Comparison of ENCODE assay signal across 23 cellular contexts in genomic region chr4:26866781-26867180, GRCh38. TPM values are rescaled to one million over a fixed set of nuclear protein-coding genes. Genes with fewer than 3 reads are reported as not detected.
DNase-seq lines count a peak whose midpoint lies in the region; ATAC-seq and TF ChIP-seq lines count a peak whose summit lies in the region.
"Had no signal": no experiment of that assay in that cellular context is flagged by ENCODE, and none has a peak within 500 bp of the region (broad histone marks: within the 10 kb centered on the region; RNA-seq: fewer than 3 reads in every experiment).

No MANE protein-coding gene starts in this region.

- peaks cover 61% of the 10 kb centered on the region for H3K4me1 Mint-ChIP-seq in activated CD4-positive, alpha-beta T cell treated with anti-CD3 and anti-CD28 coated beads, Interleukin-2, amount 10 ng/mL, durations not matched to agents 24 days and 14 days
- H3K4me1 Mint-ChIP-seq in CD4-positive, alpha-beta T cell (ENCODE audit: low read depth): peaks cover 76% of the 10 kb centered on the region
- H3K4me1 Mint-ChIP-seq in T-helper 2 cell treated with Interferon-gamma antibody and Interleukin-4, amounts not matched to agents 5 μg/mL and 100 μg/mL, for 36 hours (ENCODE audit: low read depth): peaks cover 53% of the 10 kb centered on the region
- peaks cover 83 to 100% of the 10 kb centered on the region in 2 donors for H3K4me1 Mint-ChIP-seq in immature natural killer cell

- no peak overlapping the region for H3K27ac ChIP-seq in CD4-positive, alpha-beta T cell (ENCODE audit: low read depth, low read length)
- H3K27ac ChIP-seq: cardiac muscle cell, neural progenitor cell, sigmoid colon had no signal

- no peaks in the 10 kb centered on the region for H3K9me3 ChIP-seq in CD4-positive, alpha-beta T cell (ENCODE audit: control insufficient read depth, low read length)
- H3K9me3 ChIP-seq: sigmoid colon had no signal

- peak overlapping the region; percentile 2 for H3K4me3 Mint-ChIP-seq in activated CD4-positive, alpha-beta T cell treated with anti-CD3 and anti-CD28 coated beads, Interleukin-2, amount 10 ng/mL, durations not matched to agents 24 days and 14 days
- H3K4me3 Mint-ChIP-seq in CD4-positive, alpha-beta T cell: peak overlapping the region; percentile 42
- peak overlapping the region; percentile 2 for H3K4me3 Mint-ChIP-seq in T-helper 2 cell treated with Interferon-gamma antibody and Interleukin-4, amounts not matched to agents 5 μg/mL and 100 μg/mL, for 36 hours
- H3K4me3 Mint-ChIP-seq in immature natural killer cell: peak overlapping the region; percentile 41 to 86 (median 69)
- H3K4me3 Mint-ChIP-seq: neural progenitor cell had no signal

- POLR2A ChIA-PET in CD4-positive, alpha-beta T cell (lab: Charles Lee): interaction anchor here (1.1 to 6.3 kb wide), 6 partner anchors 10 to 1007 kb away, joined by 3 to 41 read pairs (median 4); no protein-coding TSS in a partner anchor

- H3K9me3 Mint-ChIP-seq in activated CD4-positive, alpha-beta T cell treated with anti-CD3 and anti-CD28 coated beads, Interleukin-2, amount 10 ng/mL, durations not matched to agents 24 days and 14 days: no peaks in the 10 kb centered on the region
- no peaks in the 10 kb centered on the region for H3K9me3 Mint-ChIP-seq in CD4-positive, alpha-beta T cell
- no peaks in the 10 kb centered on the region for H3K9me3 Mint-ChIP-seq in T-helper 2 cell treated with Interferon-gamma antibody and Interleukin-4, amounts not matched to agents 5 μg/mL and 100 μg/mL, for 36 hours
- no peaks in the 10 kb centered on the region for H3K9me3 Mint-ChIP-seq in immature natural killer cell
- H3K9me3 Mint-ChIP-seq: neural progenitor cell had no signal

- intact Hi-C loops in activated CD4-positive, alpha-beta T cell treated with anti-CD3 and anti-CD28 coated beads, Interleukin-2, amount 10 ng/mL, durations not matched to agents 24 days and 14 days (cut with micrococcal nuclease): no loop called here
- intact Hi-C loops in CD4-positive, alpha-beta T cell (cut with DNase I, micrococcal nuclease): loop anchor here (5.0 to 10.0 kb wide), 5 partner anchors 48 to 1012 kb away; partner anchors contain the start of gene TBC1D19 (in 1 of the 2)

- DNase-seq in activated CD4-positive, alpha-beta T cell treated with anti-CD3 and anti-CD28 coated beads, Interleukin-2, amount 10 ng/mL, durations not matched to agents 24 days and 14 days: no peak
- DNase-seq in activated CD4-positive, alpha-beta T cell treated with anti-CD3 and anti-CD28 coated beads for 48 hours: no peak
- DNase-seq in CD4-positive, alpha-beta T cell: no peak
- no peak for DNase-seq in T-helper 2 cell treated with Interferon-gamma antibody and Interleukin-4, amounts not matched to agents 5 μg/mL and 100 μg/mL, for 36 hours (ENCODE audit: low spot score)
- DNase-seq in immature natural killer cell: peak; percentile 48 to 55 (median 55)
- no peak for DNase-seq in NCI-H345 treated with DMSO at 0.1 percent for 48 hours (lab: John Stamatoyannopoulos, UW; ENCODE audit: unreplicated experiment)
- no peak for DNase-seq in stimulated activated naive CD4-positive, alpha-beta T cell (lab: John Stamatoyannopoulos, UW)
- DNase-seq: activated CD4-positive, CD25-positive, alpha-beta regulatory T cell; activated effector memory CD4-positive, alpha-beta T cell treated with Interleukin-2 at 50 U/mL for 16 hours; amygdala; dermis blood vessel endothelial cell; HCEC 1CT; head of caudate nucleus; MM.1S; NCI-H1436 treated with DMSO at 0.1 percent for 48 hours; NCI-H524; sigmoid colon; stimulated activated CD8-positive, alpha-beta memory T cell treated with anti-CD3 and anti-CD28 coated beads, Interleukin-4, amount 100 ng/mL, for 48 hours; T-helper 9 cell had no signal

- no peak overlapping the region for H3K27ac Mint-ChIP-seq in activated CD4-positive, alpha-beta T cell treated with anti-CD3 and anti-CD28 coated beads, Interleukin-2, amount 10 ng/mL, durations not matched to agents 24 days and 14 days
- peak overlapping the region; percentile 5 for H3K27ac Mint-ChIP-seq in CD4-positive, alpha-beta T cell
- no peak overlapping the region for H3K27ac Mint-ChIP-seq in T-helper 2 cell treated with Interferon-gamma antibody and Interleukin-4, amounts not matched to agents 5 μg/mL and 100 μg/mL, for 36 hours
- H3K27ac Mint-ChIP-seq in immature natural killer cell: peak overlapping the region; percentile 73 to 91 (median 85)
- H3K27ac Mint-ChIP-seq: neural progenitor cell, progenitor cell of endocrine pancreas had no signal

- peaks cover 17% of the 10 kb centered on the region for H3K36me3 Mint-ChIP-seq in activated CD4-positive, alpha-beta T cell treated with anti-CD3 and anti-CD28 coated beads, Interleukin-2, amount 10 ng/mL, durations not matched to agents 24 days and 14 days (ENCODE audit: low read depth)
- peaks cover 2% of the 10 kb centered on the region for H3K36me3 Mint-ChIP-seq in CD4-positive, alpha-beta T cell (ENCODE audit: low read depth)
- peaks cover 11% of the 10 kb centered on the region for H3K36me3 Mint-ChIP-seq in T-helper 2 cell treated with Interferon-gamma antibody and Interleukin-4, amounts not matched to agents 5 μg/mL and 100 μg/mL, for 36 hours (ENCODE audit: low read depth)
- H3K36me3 Mint-ChIP-seq in immature natural killer cell: no peaks in the 10 kb centered on the region

- no peak for TF ChIP-seq CTCF in CD4-positive, alpha-beta T cell (IDR thresholded peaks at IDR 0.05)

- no peak for ATAC-seq in CD4-positive, alpha-beta T cell (ENCODE audit: poor library complexity)
- no peak for ATAC-seq in HG03039 (IDR thresholded peaks at IDR 0.05; ENCODE audit: unreplicated experiment)

- CTCF ChIA-PET in CD4-positive, alpha-beta T cell (lab: Charles Lee): interaction anchor here (1.2 to 1.5 kb wide), 2 partner anchors 20 to 34 kb away, joined by 4 to 6 read pairs; no protein-coding TSS in a partner anchor

- no peaks in the 10 kb centered on the region for H3K27me3 ChIP-seq in CD4-positive, alpha-beta T cell (ENCODE audit: control insufficient read depth, insufficient read depth, low read length)
- H3K27me3 ChIP-seq: cardiac muscle cell, neural progenitor cell, sigmoid colon had no signal

- no peaks in the 10 kb centered on the region for H3K27me3 Mint-ChIP-seq in activated CD4-positive, alpha-beta T cell treated with anti-CD3 and anti-CD28 coated beads, Interleukin-2, amount 10 ng/mL, durations not matched to agents 24 days and 14 days
- no peaks in the 10 kb centered on the region for H3K27me3 Mint-ChIP-seq in CD4-positive, alpha-beta T cell
- no peaks in the 10 kb centered on the region for H3K27me3 Mint-ChIP-seq in T-helper 2 cell treated with Interferon-gamma antibody and Interleukin-4, amounts not matched to agents 5 μg/mL and 100 μg/mL, for 36 hours (ENCODE audit: low read depth)
- H3K27me3 Mint-ChIP-seq in immature natural killer cell (ENCODE audit: low read depth in 3 of 3): peaks cover 0 to 6% (median 5%) of the 10 kb centered on the region in 3 donors
- H3K27me3 Mint-ChIP-seq: progenitor cell of endocrine pancreas had no signal

RNA-seq across cellular contexts. Expression of gene STIM2, which starts 6.1 kb away (rescaled TPM):
- 43.2 and 46.0 TPM in 2 replicates for total RNA-seq in activated CD4-positive, alpha-beta T cell treated with anti-CD3 and anti-CD28 coated beads, Interleukin-2, amount 10 ng/mL, durations not matched to agents 24 days and 14 days
- total RNA-seq in CD4-positive, alpha-beta T cell: 10 to 100 TPM; 53.7 to 54.9 TPM
- 10 to 100 TPM; 19.1 to 38.1 (median 24.6) TPM for polyA plus RNA-seq in immature natural killer cell

Comparison
In these comparisons a context has a peak if more than half of its experiments do, and no peak if none do; other contexts are left out.
1. DNase-seq: peak in immature natural killer cell (3 of 3); none in activated CD4-positive, alpha-beta T cell treated with anti-CD3 and anti-CD28 coated beads, Interleukin-2, amount 10 ng/mL, durations not matched to agents 24 days and 14 days (single experiment), activated CD4-positive, alpha-beta T cell treated with anti-CD3 and anti-CD28 coated beads for 48 hours (single experiment), CD4-positive, alpha-beta T cell (0 of 10), T-helper 2 cell treated with Interferon-gamma antibody and Interleukin-4, amounts not matched to agents 5 μg/mL and 100 μg/mL, for 36 hours (single experiment), NCI-H345 treated with DMSO at 0.1 percent for 48 hours (single experiment) and stimulated activated naive CD4-positive, alpha-beta T cell (0 of 6).
2. H3K27ac Mint-ChIP-seq: peak in CD4-positive, alpha-beta T cell (single experiment) and immature natural killer cell (6 of 6); none in activated CD4-positive, alpha-beta T cell treated with anti-CD3 and anti-CD28 coated beads, Interleukin-2, amount 10 ng/mL, durations not matched to agents 24 days and 14 days (single experiment) and T-helper 2 cell treated with Interferon-gamma antibody and Interleukin-4, amounts not matched to agents 5 μg/mL and 100 μg/mL, for 36 hours (single experiment).
3. H3K4me3 Mint-ChIP-seq: peak in every context shown above with its lines; median percentile 69 in immature natural killer cell; 42 in CD4-positive, alpha-beta T cell; 2 in activated CD4-positive, alpha-beta T cell treated with anti-CD3 and anti-CD28 coated beads, Interleukin-2, amount 10 ng/mL, durations not matched to agents 24 days and 14 days; 2 in T-helper 2 cell treated with Interferon-gamma antibody and Interleukin-4, amounts not matched to agents 5 μg/mL and 100 μg/mL, for 36 hours.